In the genomic region with DNA sequence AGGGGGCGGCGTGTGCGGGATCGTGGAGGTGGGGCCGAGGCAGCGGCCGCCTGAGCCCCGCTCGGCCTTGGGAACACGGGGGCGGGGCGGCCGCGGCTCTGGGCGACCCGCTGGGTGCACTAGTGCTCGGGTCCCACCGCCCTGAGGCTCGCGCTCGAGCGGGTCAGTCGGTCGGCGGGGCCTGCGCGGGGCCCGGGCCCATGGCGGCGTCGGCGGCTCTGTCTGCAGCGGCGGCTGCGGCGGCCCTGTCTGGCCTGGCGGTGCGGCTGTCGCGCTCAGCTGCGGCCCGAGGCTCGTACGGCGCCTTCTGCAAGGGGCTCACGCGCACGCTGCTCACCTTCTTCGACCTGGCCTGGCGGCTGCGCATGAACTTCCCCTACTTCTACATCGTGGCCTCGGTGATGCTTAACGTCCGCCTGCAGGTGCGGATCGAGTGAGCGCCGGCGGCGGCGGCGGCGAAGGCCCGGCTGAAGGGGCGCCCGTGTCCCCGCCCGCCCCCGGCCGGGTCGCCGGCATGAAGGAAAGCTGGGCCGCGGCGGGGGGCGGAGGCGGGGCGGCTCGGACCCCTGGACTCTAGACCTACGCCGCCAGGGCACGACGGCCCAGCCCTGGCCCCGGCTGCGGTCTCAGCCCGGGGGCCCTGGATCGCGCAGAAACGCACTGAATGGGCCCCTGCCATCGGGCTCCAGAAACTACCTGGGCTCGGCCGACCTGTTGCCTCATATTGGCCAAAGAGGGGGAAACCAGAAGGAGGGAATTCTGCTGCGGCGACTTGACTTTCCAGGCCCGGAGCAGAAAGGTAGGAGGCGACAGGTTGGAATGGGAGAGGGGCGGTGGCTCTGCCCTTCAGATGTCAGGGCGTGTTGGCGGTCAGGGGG, we compare ENCODE assay signal across 8 cellular contexts. TPM values are rescaled to one million over a fixed set of nuclear protein-coding genes. Genes with fewer than 3 reads are reported as not detected.
DNase-seq lines count a peak whose midpoint lies in the region; ATAC-seq, FAIRE-seq and TF ChIP-seq lines count a peak whose summit lies in the region.

A gene (plus strand): TSS at position 13 of the 878 bp plus-strand sequence. CDS start 188 bp downstream, at position 201.

- peak; percentile 30 for DNase-seq in COLO668 (lab: John Stamatoyannopoulos, UW; ENCODE audit: unreplicated experiment)
- no peak for DNase-seq in bronchial epithelial cell (ENCODE audit: low read depth)
- no peak for DNase-seq in DMS153 (lab: John Stamatoyannopoulos, UW)
- DNase-seq in stimulated activated CD4-positive, alpha-beta T cell treated with anti-CD3 and anti-CD28 coated beads, Interleukin-4, amount 100 ng/mL, for 4 hours, result no peak
- no peak for DNase-seq in NCI-H2171 treated with DMSO at 0.1 percent for 48 hours (lab: John Stamatoyannopoulos, UW)

- H3K4me1 Mint-ChIP-seq in nephron, result peaks cover 8% of the 10 kb centered on the region

- H3K27ac ChIP-seq in HUES6 (ENCODE audit: low read depth, low read length), result no peak within 1 kb of the TSS

- peaks cover 4% of the 10 kb centered on the region for H3K27me3 Mint-ChIP-seq in nephron (ENCODE audit: low read depth)

- no peaks in the 10 kb centered on the region for H3K36me3 Mint-ChIP-seq in nephron (ENCODE audit: low read depth)

- no peaks in the 10 kb centered on the region for H3K9me3 ChIP-seq in HUES6 (ENCODE audit: control insufficient read depth, insufficient read depth, low read depth, low read length)

- H3K27ac Mint-ChIP-seq in nephron, result peak within 1 kb of the TSS in 2 of 3 experiments; percentile 21 to 71

- peak within 1 kb of the TSS; percentile 71 for H3K9ac ChIP-seq in HUES6 (ENCODE audit: low read length)

- H3K27me3 ChIP-seq in HUES6 (ENCODE audit: control insufficient read depth, insufficient read depth, low read length) (peaks cover 7% of the 10 kb centered on the region), bronchial epithelial cell (ENCODE audit: control insufficient read depth, insufficient read depth, low read length) (no peaks in the 10 kb centered on the region)

- FAIRE-seq in bronchial epithelial cell (lab: Jason Lieb, UNC), result no peak

- H3K9me3 Mint-ChIP-seq in nephron, result peaks cover 16% of the 10 kb centered on the region

- TF ChIP-seq CTCF in bronchial epithelial cell (IDR thresholded peaks at IDR 0.05; ENCODE audit: insufficient read depth, low read length, severe bottlenecking) (no peak), nephron (IDR thresholded peaks at IDR 0.05; ENCODE audit: unreplicated experiment in 3 of 3) (no peak)

- H3K4me3 ChIP-seq in HUES6 (ENCODE audit: low read depth, low read length) (peak within 1 kb of the TSS; percentile 73), bronchial epithelial cell (ENCODE audit: low read depth, low read length) (peak within 1 kb of the TSS; percentile 44)

- ATAC-seq in GM21515 (IDR thresholded peaks at IDR 0.05; ENCODE audit: unreplicated experiment), result peak; percentile 48

- H3K36me3 ChIP-seq in HUES6 (ENCODE audit: control insufficient read depth, insufficient read depth, low read length), result no peaks in the 10 kb centered on the region
- H3K36me3 ChIP-seq in bronchial epithelial cell (ENCODE audit: control insufficient read depth, insufficient read depth, low read length), result no peaks in the 10 kb centered on the region

- H3K4me1 ChIP-seq in HUES6 (ENCODE audit: control insufficient read depth, insufficient read depth, low read length), result peaks cover 35% of the 10 kb centered on the region

- H3K4me3 Mint-ChIP-seq in nephron, result peak within 1 kb of the TSS; percentile 84 to 86 (median 85)

RNA-seq across cellular contexts. Expression of the gene that starts here (rescaled TPM):
- 2.1 and 3.8 TPM in 2 replicates for total RNA-seq in bronchial epithelial cell
